Comparison of ENCODE assay signal across 8 cellular contexts in genomic region chr12:15979096-15980091, GRCh38.
DNase-seq lines count a peak whose midpoint lies in the region; ATAC-seq and TF ChIP-seq lines count a peak whose summit lies in the region.

No MANE protein-coding gene starts in this region.

- no peak for DNase-seq in CD14-positive monocyte (ENCODE audit: low spot score)
- peak; percentile 5 for DNase-seq in NCI-H69 (lab: John Stamatoyannopoulos, UW)
- peak; percentile 71 for DNase-seq in fibroblast of pulmonary artery (ENCODE audit: low read depth)
- no peak for DNase-seq in sciatic nerve (ENCODE audit: low spot score)
- DNase-seq in CD4-positive, alpha-beta memory T cell = no peak
- DNase-seq in medulla oblongata (ENCODE audit: extremely low spot score) = no peak
- DNase-seq in pons (ENCODE audit: low spot score) = no peak

- peaks cover 50 to 70% of the 10 kb centered on the region in 2 donors for H3K36me3 Mint-ChIP-seq in CD14-positive monocyte
- H3K36me3 Mint-ChIP-seq in CD4-positive, alpha-beta memory T cell = peaks cover 35 to 51% of the 10 kb centered on the region in 2 donors

- no peaks in the 10 kb centered on the region for H3K9me3 ChIP-seq in CD4-positive, alpha-beta memory T cell (ENCODE audit: control insufficient read depth in 1 of 2, low read length in 2 of 2)

- peak; percentile 70 for TF ChIP-seq CTCF in CD14-positive monocyte (IDR thresholded peaks at IDR 0.05)
- peak; percentile 65 for TF ChIP-seq CTCF in fibroblast of pulmonary artery (IDR thresholded peaks at IDR 0.05; ENCODE audit: low read length, missing control alignments)

- no peak overlapping the region for H3K27ac ChIP-seq in CD4-positive, alpha-beta memory T cell (ENCODE audit: low read depth, low read length)

- H3K4me1 Mint-ChIP-seq in CD14-positive monocyte = no peaks in the 10 kb centered on the region
- H3K4me1 Mint-ChIP-seq in CD4-positive, alpha-beta memory T cell = no peaks in the 10 kb centered on the region

- intact Hi-C loops in CD14-positive monocyte (cut with micrococcal nuclease) (no loop called here), sciatic nerve (cut with DNase I) (no loop called here)
- intact Hi-C loops in CD4-positive, alpha-beta memory T cell (cut with micrococcal nuclease) = no loop called here

- H3K27ac Mint-ChIP-seq in CD14-positive monocyte = no peak overlapping the region
- peak overlapping the region in 1 of 7 donors; percentile 32 for H3K27ac Mint-ChIP-seq in CD4-positive, alpha-beta memory T cell

- ATAC-seq in GM21529 (IDR thresholded peaks at IDR 0.05; ENCODE audit: unreplicated experiment) = peak; percentile 67
- peak; percentile 67 for ATAC-seq in sciatic nerve

- peaks cover 0 to 2% (median 0%) of the 10 kb centered on the region in 3 donors for H3K27me3 Mint-ChIP-seq in CD14-positive monocyte (ENCODE audit: low read depth in 3 of 3)
- no peaks in the 10 kb centered on the region for H3K27me3 Mint-ChIP-seq in CD4-positive, alpha-beta memory T cell

- POLR2A ChIA-PET in CD4-positive, alpha-beta memory T cell (lab: Charles Lee; ENCODE audit: partially characterized antibody) = no interaction called here

- no peak overlapping the region for H3K4me3 ChIP-seq in fibroblast of pulmonary artery (replicated peaks; ENCODE audit: low read depth, low read length)
- no peak overlapping the region for H3K4me3 ChIP-seq in CD4-positive, alpha-beta memory T cell (ENCODE audit: low read length in 2 of 2)

- no peaks in the 10 kb centered on the region for H3K4me1 ChIP-seq in CD4-positive, alpha-beta memory T cell (ENCODE audit: insufficient read depth, low read length)

- H3K27me3 ChIP-seq in CD4-positive, alpha-beta memory T cell (ENCODE audit: insufficient read depth, low read length) = no peaks in the 10 kb centered on the region

- CTCF ChIA-PET in CD4-positive, alpha-beta memory T cell (lab: Charles Lee; ENCODE audit: partially characterized antibody) = no interaction called here

- H3K9me3 Mint-ChIP-seq in CD14-positive monocyte = no peaks in the 10 kb centered on the region
- no peaks in the 10 kb centered on the region for H3K9me3 Mint-ChIP-seq in CD4-positive, alpha-beta memory T cell

- no peaks in the 10 kb centered on the region for H3K36me3 ChIP-seq in CD4-positive, alpha-beta memory T cell (ENCODE audit: insufficient read depth, low read length)

- no peak overlapping the region for H3K4me3 Mint-ChIP-seq in CD14-positive monocyte
- no peak overlapping the region for H3K4me3 Mint-ChIP-seq in CD4-positive, alpha-beta memory T cell

Comparison
In these comparisons a context has a peak if more than half of its experiments do, and no peak if none do; other contexts are left out.
1. DNase-seq: peak in NCI-H69 (single experiment) and fibroblast of pulmonary artery (single experiment); none in CD14-positive monocyte (single experiment), sciatic nerve (single experiment), CD4-positive, alpha-beta memory T cell (0 of 5), medulla oblongata (single experiment) and pons (single experiment).